In genomic region chr10:70441161-70441876, GRCh38 we compare ENCODE assay signal across 10 cellular contexts. TPM values are rescaled to one million over a fixed set of nuclear protein-coding genes. Genes with fewer than 3 reads are reported as not detected.
DNase-seq lines count a peak whose midpoint lies in the region; ATAC-seq and TF ChIP-seq lines count a peak whose summit lies in the region.
"Had no signal": no experiment of that assay in that cellular context is flagged by ENCODE, and none has a peak within 500 bp of the region (broad histone marks: within the 10 kb centered on the region; RNA-seq: fewer than 3 reads in every experiment).

NODAL (minus strand) TSS chr10:70441681; CDS start chr10:70441667, 14 bp downstream.

- peak; percentile 16 for DNase-seq in activated CD4-positive, alpha-beta T cell treated with anti-CD3 and anti-CD28 coated beads for 48 hours
- no peak for DNase-seq in activated CD4-positive, alpha-beta T cell treated with anti-CD3 and anti-CD28 coated beads for 4 hours
- no peak for DNase-seq in astrocyte of the spinal cord (ENCODE audit: low read depth, low spot score)
- DNase-seq in left lung = no peak
- DNase-seq in DMS153 (lab: John Stamatoyannopoulos, UW) = no peak
- no peak for DNase-seq in SKM-1 (lab: John Stamatoyannopoulos, UW; ENCODE audit: unreplicated experiment)
- DNase-seq: central memory CD4-positive, alpha-beta T cell had no signal

- H3K27me3 ChIP-seq in left lung = peaks cover 40 to 59% of the 10 kb centered on the region in 2 donors
- H3K27me3 ChIP-seq in subcutaneous abdominal adipose tissue (ENCODE audit: control insufficient read depth in 5 of 5, insufficient read depth in 4 of 5, low read length in 5 of 5) = peaks cover 24 to 32% (median 27%) of the 10 kb centered on the region in 5 donors

- H3K9me3 ChIP-seq in left lung (no peaks in the 10 kb centered on the region), subcutaneous abdominal adipose tissue (ENCODE audit: control insufficient read depth in 5 of 5, low read length in 5 of 5) (no peaks in the 10 kb centered on the region)

- no peak within 1 kb of the TSS for H3K9ac ChIP-seq in subcutaneous abdominal adipose tissue (ENCODE audit: low read length in 5 of 5)

- no peak within 1 kb of the TSS for H3K27ac ChIP-seq in left lung
- no peak within 1 kb of the TSS for H3K27ac ChIP-seq in subcutaneous abdominal adipose tissue (ENCODE audit: low read depth, low read length)

- peak within 1 kb of the TSS; percentile 5 for H3K4me3 ChIP-seq in astrocyte of the spinal cord (ENCODE audit: low read depth, low read length)
- H3K4me3 ChIP-seq in left lung = no peak within 1 kb of the TSS
- peak within 1 kb of the TSS; percentile 45 to 60 (median 52) for H3K4me3 ChIP-seq in subcutaneous abdominal adipose tissue (ENCODE audit: low read depth in 1 of 5, low read length in 5 of 5)

- intact Hi-C loops in left lung (cut with DNase I) = no loop called here

- H3K4me1 ChIP-seq in left lung = peaks cover 12 to 20% of the 10 kb centered on the region in 2 donors
- peaks cover 0 to 30% (median 22%) of the 10 kb centered on the region in 5 donors for H3K4me1 ChIP-seq in subcutaneous abdominal adipose tissue (ENCODE audit: control insufficient read depth in 5 of 5, insufficient read depth in 5 of 5, low read length in 5 of 5)

- H3K36me3 ChIP-seq in left lung = no peaks in the 10 kb centered on the region
- H3K36me3 ChIP-seq in subcutaneous abdominal adipose tissue (ENCODE audit: control insufficient read depth in 5 of 5, insufficient read depth in 5 of 5, low read length in 5 of 5) = no peaks in the 10 kb centered on the region

- in situ Hi-C loops in astrocyte of the spinal cord (cut with HindIII; ENCODE audit: low sequenced_read_pairs) = no loop called here

- TF ChIP-seq CTCF in astrocyte of the spinal cord (IDR thresholded peaks at IDR 0.05; ENCODE audit: low read depth, low read length) (no peak), left lung (IDR thresholded peaks at IDR 0.05) (no peak)

- ATAC-seq in left lung (peak; percentile 17), HG02884 (IDR thresholded peaks at IDR 0.05; ENCODE audit: unreplicated experiment) (no peak)

RNA-seq across cellular contexts. Expression of gene NODAL, which starts in this region (rescaled TPM):
- not detected for total RNA-seq in left lung
- total RNA-seq: RPMI7951 had no signal

Comparison
In these comparisons a context has a peak if more than half of its experiments do, and no peak if none do; other contexts are left out.
1. Peak in ATAC-seq in left lung; RNA of the gene not detected or under 1 TPM.
2. H3K4me3 ChIP-seq: peak in astrocyte of the spinal cord (single experiment) and subcutaneous abdominal adipose tissue (5 of 5); none in left lung (0 of 2).